ENCODE assay signal across 12 cellular contexts in the genomic region with DNA sequence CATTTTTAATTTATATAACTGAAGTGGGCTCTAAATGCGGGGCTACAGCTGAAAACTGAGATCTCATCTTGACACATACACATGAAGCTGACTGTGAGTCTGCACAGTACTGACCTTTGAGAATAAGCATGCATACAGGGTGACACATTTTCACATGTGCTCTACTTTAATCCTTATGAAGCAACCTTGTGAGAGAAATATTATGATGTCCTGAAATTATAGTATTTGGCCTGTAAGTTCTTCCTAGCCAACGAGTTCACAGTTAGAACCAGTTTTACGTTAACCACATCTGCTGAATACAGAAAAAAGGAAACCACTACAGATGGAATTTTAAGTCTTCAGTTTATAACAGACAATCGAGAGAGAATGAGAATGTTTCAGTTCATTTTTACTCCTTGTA.
DNase-seq lines count a peak whose midpoint lies in the region; ATAC-seq and TF ChIP-seq lines count a peak whose summit lies in the region.
"Had no signal": no experiment of that assay in that cellular context is flagged by ENCODE, and none has a peak within 500 bp of the region (broad histone marks: within the 10 kb centered on the region; RNA-seq: fewer than 3 reads in every experiment).

No MANE protein-coding gene starts in this region.

- peaks cover 32% of the 10 kb centered on the region for H3K4me1 ChIP-seq in OCI-LY7 (ENCODE audit: insufficient read depth, low read length, poor library complexity, severe bottlenecking)
- peaks cover 0 to 10% of the 10 kb centered on the region in 2 donors for H3K4me1 ChIP-seq in uterus

- H3K9me2 ChIP-seq in OCI-LY7 (ENCODE audit: insufficient read depth, low read length) = no peaks in the 10 kb centered on the region

- no peak for ATAC-seq in HG02884 (IDR thresholded peaks at IDR 0.05; ENCODE audit: unreplicated experiment)

- no peak overlapping the region for H2AFZ ChIP-seq in OCI-LY7 (ENCODE audit: low read length)

- H3K9me3 ChIP-seq in OCI-LY7 (ENCODE audit: low read length) (no peaks in the 10 kb centered on the region), uterus (no peaks in the 10 kb centered on the region)

- H3K27ac Mint-ChIP-seq in activated naive CD4-positive, alpha-beta T cell treated with anti-CD3 and anti-CD28 coated beads, Interleukin-2, amount 50 U/mL, for 24 hours = peak overlapping the region; percentile 47

- CTCF ChIA-PET in OCI-LY7 (lab: Charles Lee; ENCODE audit: unreplicated experiment) = no interaction called here

- H3K79me2 ChIP-seq in OCI-LY7 (ENCODE audit: insufficient read depth, low read depth, low read length) = peaks cover 10% of the 10 kb centered on the region; the same call in 1 of the 2 replicates

- peak overlapping the region; percentile 40; the same call in 1 of the 2 replicates for H3K4me2 ChIP-seq in OCI-LY7 (ENCODE audit: low read length)

- no TSS peak for BruUV-seq in OCI-LY7 (replicated peaks; lab: Mats Ljungman, UMichigan)

- H3K27ac ChIP-seq in OCI-LY7 (ENCODE audit: low read depth, low read length, poor library complexity, severe bottlenecking) = no peak overlapping the region
- peak overlapping the region; percentile 30 to 68 for H3K27ac ChIP-seq in uterus

- H3K4me3 ChIP-seq in OCI-LY7 (ENCODE audit: low read depth, low read length, poor library complexity, severe bottlenecking) (no peak overlapping the region), foreskin fibroblast (ENCODE audit: low read depth in 1 of 2, low read length in 2 of 2) (no peak overlapping the region), uterus (no peak overlapping the region)

- peaks cover 2% of the 10 kb centered on the region for H3K36me3 Mint-ChIP-seq in activated naive CD4-positive, alpha-beta T cell treated with anti-CD3 and anti-CD28 coated beads, Interleukin-2, amount 50 U/mL, for 24 hours

- H3K4me1 Mint-ChIP-seq in activated naive CD4-positive, alpha-beta T cell treated with anti-CD3 and anti-CD28 coated beads, Interleukin-2, amount 50 U/mL, for 24 hours = peaks cover 67% of the 10 kb centered on the region

- intact Hi-C loops in OCI-LY7 (cut with micrococcal nuclease; ENCODE audit: unreplicated experiment) (no loop called here), uterus (cut with DNase I; ENCODE audit: low total_unique reads) (no loop called here)

- DNase-seq in activated naive CD4-positive, alpha-beta T cell treated with Interleukin-2 at 50 U/mL for 16 hours = no peak
- no peak for DNase-seq in OCI-LY7 (ENCODE audit: low spot score)
- peak; percentile 55 to 76 for DNase-seq in foreskin fibroblast
- no peak for DNase-seq in uterus
- DNase-seq in SW 1271 (lab: John Stamatoyannopoulos, UW) = no peak
- no peak for DNase-seq in dedifferentiated amniotic fluid mesenchymal stem cell (ENCODE audit: extremely low spot score)
- DNase-seq: erythroblast; NCI-H526; stimulated activated CD4-positive, alpha-beta T cell treated with anti-CD3 and anti-CD28 coated beads, Interleukin-4, amount 100 ng/mL, for 4 hours; T-helper 9 cell had no signal

- H3K9me3 Mint-ChIP-seq in activated naive CD4-positive, alpha-beta T cell treated with anti-CD3 and anti-CD28 coated beads, Interleukin-2, amount 50 U/mL, for 24 hours = no peaks in the 10 kb centered on the region

- TF ChIP-seq POLR2A in uterus (IDR thresholded peaks at IDR 0.05) = no peak

- H4K20me1 ChIP-seq in OCI-LY7 (ENCODE audit: insufficient read depth, low read length) = peaks cover 19% of the 10 kb centered on the region

- H3K27me3 ChIP-seq in uterus = no peaks in the 10 kb centered on the region

- POLR2A ChIA-PET in OCI-LY7 (lab: Charles Lee) = interaction anchor here (0.9 to 6.6 kb wide), 3 partner anchors 14 to 57 kb away, joined by 7 to 36 read pairs (median 7); no protein-coding TSS in a partner anchor

- H3K36me3 ChIP-seq in OCI-LY7 (ENCODE audit: insufficient read depth, low read length) (peaks cover 7% of the 10 kb centered on the region), uterus (no peaks in the 10 kb centered on the region)

- peak overlapping the region; percentile 43 for H3K4me3 Mint-ChIP-seq in activated naive CD4-positive, alpha-beta T cell treated with anti-CD3 and anti-CD28 coated beads, Interleukin-2, amount 50 U/mL, for 24 hours

- H3K27me3 Mint-ChIP-seq in activated naive CD4-positive, alpha-beta T cell treated with anti-CD3 and anti-CD28 coated beads, Interleukin-2, amount 50 U/mL, for 24 hours = no peaks in the 10 kb centered on the region

- TF ChIP-seq CTCF in OCI-LY7 (conservative IDR thresholded peaks at IDR 0.05; ENCODE audit: low read length) (no peak), foreskin fibroblast (IDR thresholded peaks at IDR 0.05; ENCODE audit: low read depth, low read length) (no peak), uterus (IDR thresholded peaks at IDR 0.05) (no peak)

Comparison
In these comparisons a context has a peak if more than half of its experiments do, and no peak if none do; other contexts are left out.
1. DNase-seq: peak in foreskin fibroblast (2 of 2); none in activated naive CD4-positive, alpha-beta T cell treated with Interleukin-2 at 50 U/mL for 16 hours (single experiment), OCI-LY7 (single experiment), uterus (0 of 2), SW 1271 (0 of 2) and dedifferentiated amniotic fluid mesenchymal stem cell (single experiment).